9 cellular contexts compared by ENCODE assay signal in genomic region chr19:506404-507285, GRCh38. TPM values are rescaled to one million over a fixed set of nuclear protein-coding genes. Genes with fewer than 3 reads are reported as not detected.
DNase-seq lines count a peak whose midpoint lies in the region; ATAC-seq, FAIRE-seq and TF ChIP-seq lines count a peak whose summit lies in the region.
"Had no signal": no experiment of that assay in that cellular context is flagged by ENCODE, and none has a peak within 500 bp of the region (broad histone marks: within the 10 kb centered on the region; RNA-seq: fewer than 3 reads in every experiment).

No MANE protein-coding gene starts in this region.

- H3K79me2 ChIP-seq in smooth muscle cell (ENCODE audit: low read depth): peaks cover 16% of the 10 kb centered on the region

- peak overlapping the region; percentile 100 for H3K4me2 ChIP-seq in smooth muscle cell

- H4K20me1 ChIP-seq in smooth muscle cell (ENCODE audit: low read depth): no peaks in the 10 kb centered on the region

- no peaks in the 10 kb centered on the region for H3K27me3 ChIP-seq in bronchial epithelial cell (ENCODE audit: control insufficient read depth, insufficient read depth, low read length)
- no peaks in the 10 kb centered on the region for H3K27me3 ChIP-seq in smooth muscle cell (ENCODE audit: low read depth)

- H3F3A ChIP-seq in smooth muscle cell (ENCODE audit: low read depth): peaks cover 5% of the 10 kb centered on the region

- H3K27ac ChIP-seq in smooth muscle cell (ENCODE audit: low read depth): peak overlapping the region; percentile 87

- peak; percentile 65 for ATAC-seq in GM18909 (IDR thresholded peaks at IDR 0.05; ENCODE audit: poor library complexity, unreplicated experiment)
- ATAC-seq in HG03159 (IDR thresholded peaks at IDR 0.05; ENCODE audit: unreplicated experiment): peak; percentile 60

- TF ChIP-seq CTCF in AG09319 (IDR thresholded peaks at IDR 0.05; ENCODE audit: low read depth, low read length) (peak; percentile 98), WI38 (IDR thresholded peaks at IDR 0.05; ENCODE audit: low read depth, low read length) (peak; percentile 85), bronchial epithelial cell (IDR thresholded peaks at IDR 0.05; ENCODE audit: insufficient read depth, low read length, severe bottlenecking) (peak; percentile 99), smooth muscle cell (IDR thresholded peaks at IDR 0.05; ENCODE audit: borderline replicate concordance, insufficient read depth, poor library complexity, severe bottlenecking) (peak; percentile 90)

- DNase-seq in AG09319 (ENCODE audit: extremely low read depth, low read depth) (peak; percentile 80), NCI-H2227 (lab: John Stamatoyannopoulos, UW; ENCODE audit: unreplicated experiment) (peak; percentile 96), bronchial epithelial cell (ENCODE audit: low read depth) (peak; percentile 99), iPS-NIHi7 (ENCODE audit: extremely low spot score) (peak; percentile 93), smooth muscle cell (lab: John Stamatoyannopoulos, UW; ENCODE audit: unreplicated experiment) (peak; percentile 99)

- peak; percentile 99 for FAIRE-seq in bronchial epithelial cell (lab: Jason Lieb, UNC)

- H3K36me3 ChIP-seq in bronchial epithelial cell (ENCODE audit: control insufficient read depth, insufficient read depth, low read length) (peaks cover 2% of the 10 kb centered on the region), smooth muscle cell (ENCODE audit: low read depth) (no peaks in the 10 kb centered on the region)

- H3K4me3 ChIP-seq in WI38 (ENCODE audit: low read depth, low read length) (peak overlapping the region; percentile 87), bronchial epithelial cell (ENCODE audit: low read depth, low read length) (peak overlapping the region; percentile 74), smooth muscle cell (peak overlapping the region; percentile 97)

- no peaks in the 10 kb centered on the region for H3K9me3 ChIP-seq in smooth muscle cell (replicated peaks; ENCODE audit: low read depth)

- WGBS in smooth muscle cell (ENCODE audit: low lambda C conversion rate): 10% methylated on average over 45 of the region's 48 CpGs

- peak overlapping the region; percentile 97 for H2AFZ ChIP-seq in smooth muscle cell (ENCODE audit: low read depth)

- H3K4me1 ChIP-seq in smooth muscle cell (ENCODE audit: low read depth): peaks cover 19% of the 10 kb centered on the region

- H3K9ac ChIP-seq in smooth muscle cell (ENCODE audit: low read depth): peak overlapping the region; percentile 91

RNA-seq across cellular contexts. Expression of gene TPGS1, which starts 0.7 kb away (rescaled TPM):
- total RNA-seq in bronchial epithelial cell: 16.8 and 23.2 TPM in 2 replicates
- total RNA-seq in smooth muscle cell: 14.6 and 20.5 TPM in 2 replicates
- polyA plus RNA-seq in smooth muscle cell: 49.3 and 51.3 TPM in 2 replicates

RNA-seq across cellular contexts. Expression of gene MADCAM1, which starts 10.4 kb away (rescaled TPM):
- total RNA-seq in bronchial epithelial cell (not detected in 2 replicates), smooth muscle cell (not detected in 2 replicates)
- 0.24 TPM in 1 of 2 replicates, not detected in the other for polyA plus RNA-seq in smooth muscle cell

RNA-seq across cellular contexts. Expression of gene CDC34, which starts 24.9 kb away (rescaled TPM):
- total RNA-seq in bronchial epithelial cell: 143 and 169 TPM in 2 replicates
- 67.7 and 72.7 TPM in 2 replicates for total RNA-seq in smooth muscle cell
- polyA plus RNA-seq in smooth muscle cell: 151 and 159 TPM in 2 replicates

RNA-seq across cellular contexts. Expression of gene GZMM, which starts 37.2 kb away (rescaled TPM):
- total RNA-seq in bronchial epithelial cell: not detected in 2 replicates
- not detected in 2 replicates for total RNA-seq in smooth muscle cell
- polyA plus RNA-seq in smooth muscle cell: 0.23 and 0.64 TPM in 2 replicates

RNA-seq across cellular contexts. Expression of gene SHC2, which starts 45.8 kb away (rescaled TPM):
- under 0.01 and 0.51 TPM in 2 replicates for total RNA-seq in bronchial epithelial cell
- 10.8 and 15.6 TPM in 2 replicates for total RNA-seq in smooth muscle cell
- 29.3 and 34.5 TPM in 2 replicates for polyA plus RNA-seq in smooth muscle cell
- total RNA-seq: activated CD8-positive, alpha-beta memory T cell treated with anti-CD3 and anti-CD28 coated beads for 36 hours had no signal

Comparison
In these comparisons a context has a peak if more than half of its experiments do, and no peak if none do; other contexts are left out.
1. Peak in every context shown above with its lines: DNase-seq, ATAC-seq, H3K4me3 ChIP-seq and H3K27ac ChIP-seq.